ENCODE assay signal across 12 cellular contexts in the genomic region with DNA sequence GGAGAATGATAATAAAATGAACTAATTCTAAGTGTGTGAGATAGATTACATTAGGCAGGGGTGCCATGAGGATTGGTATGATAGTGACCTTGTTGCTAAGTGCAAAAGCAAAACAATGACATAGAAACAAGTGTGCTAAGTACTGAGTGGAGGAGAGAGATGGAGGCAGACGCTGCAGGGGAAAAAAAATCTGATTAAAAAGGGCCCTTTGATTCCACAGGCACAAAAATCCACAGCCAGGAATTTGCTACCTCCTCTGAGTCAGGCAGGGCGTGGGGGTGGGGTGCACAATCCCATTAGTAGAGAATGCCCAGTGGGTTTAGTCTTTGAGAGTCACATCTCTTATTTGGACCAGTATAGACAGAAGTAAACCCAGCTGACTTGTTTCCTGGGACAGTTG. TPM values are rescaled to one million over a fixed set of nuclear protein-coding genes. Genes with fewer than 3 reads are reported as not detected.
A peak's percentile ranks its signal among the peaks of the same experiment; 100 is the strongest.
DNase-seq lines count a peak whose midpoint lies in the region; ATAC-seq lines count a peak whose summit lies in the region.
"Had no signal": no experiment of that assay in that cellular context is flagged by ENCODE, and none has a peak within 500 bp of the region (broad histone marks: within the 10 kb centered on the region; RNA-seq: fewer than 3 reads in every experiment).

A gene with protein sequence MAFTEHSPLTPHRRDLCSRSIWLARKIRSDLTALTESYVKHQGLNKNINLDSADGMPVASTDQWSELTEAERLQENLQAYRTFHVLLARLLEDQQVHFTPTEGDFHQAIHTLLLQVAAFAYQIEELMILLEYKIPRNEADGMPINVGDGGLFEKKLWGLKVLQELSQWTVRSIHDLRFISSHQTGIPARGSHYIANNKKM (plus strand): TSS at position 322 of the 400 bp plus-strand sequence. CDS start 88 bp downstream, outside the sequence.

- peak; percentile 26 for DNase-seq in AG08395 (ENCODE audit: low spot score)
- peak; percentile 30 for DNase-seq in EL
- DNase-seq in astrocyte of the hippocampus (ENCODE audit: low read depth, low spot score): peak; percentile 59
- DNase-seq in memory B cell (ENCODE audit: low spot score in 2 of 2): no peak
- no peak for DNase-seq in NCI-H2029 treated with DMSO at 0.1 percent for 48 hours (lab: John Stamatoyannopoulos, UW)
- no peak for DNase-seq in SHP77 treated with DMSO at 0.1 percent for 48 hours (lab: John Stamatoyannopoulos, UW)
- DNase-seq in mucosa of gallbladder (ENCODE audit: low spot score): no peak
- DNase-seq: Calu3, caudate nucleus, NCI-H69, tibial artery had no signal

- H3K27me3 Mint-ChIP-seq in memory B cell: no peaks in the 10 kb centered on the region

- H3K9me3 Mint-ChIP-seq in memory B cell: no peaks in the 10 kb centered on the region

- no peak for ATAC-seq in memory B cell (ENCODE audit: low read depth)
- no peak for ATAC-seq in GM19467 (IDR thresholded peaks at IDR 0.05; ENCODE audit: unreplicated experiment)

- peaks cover 9% of the 10 kb centered on the region for H3K4me1 Mint-ChIP-seq in memory B cell

- peak within 1 kb of the TSS; percentile 26 for H3K27ac Mint-ChIP-seq in memory B cell

- peaks cover 36% of the 10 kb centered on the region for H3K36me3 Mint-ChIP-seq in memory B cell

- H3K4me3 Mint-ChIP-seq in memory B cell: no peak within 1 kb of the TSS

RNA-seq across cellular contexts. Expression of the gene that starts here (rescaled TPM):
- 0.60 TPM for total RNA-seq in mucosa of gallbladder

Comparison
In these comparisons a context has a peak if more than half of its experiments do, and no peak if none do; other contexts are left out.
1. DNase-seq: peak in AG08395 (single experiment), EL (single experiment) and astrocyte of the hippocampus (single experiment); none in memory B cell (0 of 2), NCI-H2029 treated with DMSO at 0.1 percent for 48 hours (single experiment), SHP77 treated with DMSO at 0.1 percent for 48 hours (single experiment) and mucosa of gallbladder (single experiment).